In genomic region chr2:48104418-48104817, GRCh38 we compare ENCODE assay signal across 33 cellular contexts.
"Had no signal": no experiment of that assay in that cellular context is flagged by ENCODE, and none has a peak within 500 bp of the region (broad histone marks: within the 10 kb centered on the region; RNA-seq: fewer than 3 reads in every experiment).

No MANE protein-coding gene starts in this region.

- H3K9me3 ChIP-seq: adrenal gland, body of pancreas, SJCRH30 had no signal

- ATAC-seq: activated CD8-positive, alpha-beta T cell treated with anti-CD3 and anti-CD28 coated beads for 36 hours; activated T-cell treated with anti-CD3 and anti-CD28 coated beads, Interleukin-2, amount 50 U/mL, for 72 hours; activated T-helper 17 cell treated with anti-CD3 and anti-CD28 coated beads, Interleukin-2, amount 50 U/mL, for 72 hours; body of pancreas; Panc1; T-cell; T-helper 17 cell had no signal

- H3K4me3 ChIP-seq: adrenal gland, body of pancreas, SJCRH30, SK-N-MC had no signal

- H3K36me3 ChIP-seq: adrenal gland, SJCRH30 had no signal

- H3K27me3 ChIP-seq: adrenal gland, body of pancreas, SJCRH30 had no signal

- FAIRE-seq: astrocyte, bronchial epithelial cell had no signal

- DNase-seq: activated CD4-positive, alpha-beta T cell treated with anti-CD3 and anti-CD28 coated beads, Interleukin-2, amount 10 ng/mL, durations not matched to agents 24 days and 14 days; activated CD4-positive, alpha-beta T cell treated with anti-CD3 and anti-CD28 coated beads, Interleukin-2, amount 50 U/mL, for 4 hours; activated CD4-positive, CD25-positive, alpha-beta regulatory T cell; activated CD8-positive, alpha-beta T cell treated with anti-CD3 and anti-CD28 coated beads for 36 hours; activated effector memory CD4-positive, alpha-beta T cell treated with anti-CD3 and anti-CD28 coated beads, Interleukin-2, amount 50 U/mL, for 16 hours; activated naive CD4-positive, alpha-beta T cell; activated naive CD4-positive, alpha-beta T cell treated with anti-CD3 and anti-CD28 coated beads, Interleukin-2, amount 50 U/mL, for 16 hours; activated naive CD8-positive, alpha-beta T cell treated with anti-CD3 and anti-CD28 coated beads, Interleukin-2, amount 10 ng/mL, durations not matched to agents 7 days and 5 days; activated T-cell treated with anti-CD3 and anti-CD28 coated beads, Interleukin-2, amount 50 U/mL, for 1 hour; activated T-cell treated with anti-CD3 and anti-CD28 coated beads, Interleukin-2, amount 50 U/mL, for 72 hours; adrenal gland; body of pancreas; caudate nucleus; cerebellar nuclear complex; Kasumi-1; MM.1S; MV-4-11; NCI-H1092; NCI-H1436 treated with DMSO at 0.1 percent for 48 hours; NCI-H1694 treated with DMSO at 0.1 percent for 48 hours; NCI-H2029; NCI-H345; NCI-H524 treated with DMSO at 0.1 percent for 48 hours; SHP77; SJCRH30; T-cell; T-helper 17 cell had no signal

- H3K27ac ChIP-seq: adrenal gland, body of pancreas, SJCRH30, SK-N-MC, VCaP had no signal
